ENCODE assay signal across 22 cellular contexts in the genomic region with DNA sequence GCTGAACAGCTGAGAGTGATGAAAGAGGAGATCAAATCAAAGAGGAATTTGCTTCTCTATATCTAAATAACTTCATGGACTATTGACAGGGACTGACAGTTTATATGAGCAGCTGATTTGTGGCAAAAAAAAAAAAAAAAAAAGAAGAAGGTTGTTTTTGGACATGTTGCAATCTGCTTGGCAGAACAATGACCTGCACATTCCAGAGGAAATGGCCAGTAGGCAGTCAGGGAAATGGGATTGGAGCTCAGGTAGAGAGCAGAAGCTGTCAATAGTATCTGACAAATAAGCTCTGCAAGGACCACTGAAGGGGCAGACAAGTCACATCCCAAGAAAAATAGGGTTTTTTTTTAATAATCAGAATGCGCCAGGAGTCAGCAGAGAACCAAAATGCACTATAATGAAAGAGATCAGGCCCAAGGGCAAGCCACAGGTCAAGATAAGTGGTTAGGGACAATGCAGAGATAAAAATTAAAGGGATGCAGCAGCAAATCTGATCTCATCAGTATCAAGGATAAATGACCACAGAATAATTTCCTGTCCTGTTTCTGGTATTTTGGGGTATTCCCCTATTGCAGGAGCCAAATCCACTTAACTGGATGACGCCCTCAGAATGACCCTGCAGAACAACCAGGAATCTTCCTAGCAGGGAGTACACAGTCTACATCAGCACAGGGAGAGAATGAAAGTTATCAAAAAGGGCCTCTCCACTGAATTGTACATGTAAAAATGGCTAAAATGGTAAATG. TPM values are rescaled to one million over a fixed set of nuclear protein-coding genes. Genes with fewer than 3 reads are reported as not detected.
DNase-seq lines count a peak whose midpoint lies in the region; ATAC-seq and TF ChIP-seq lines count a peak whose summit lies in the region.
"Had no signal": no experiment of that assay in that cellular context is flagged by ENCODE, and none has a peak within 500 bp of the region (broad histone marks: within the 10 kb centered on the region; RNA-seq: fewer than 3 reads in every experiment).

No MANE protein-coding gene starts in this region.

- ATAC-seq in lower lobe of right lung = peak; percentile 12 to 20
- no peak for ATAC-seq in HG03175 (IDR thresholded peaks at IDR 0.05; ENCODE audit: unreplicated experiment)
- ATAC-seq: activated CD8-positive, alpha-beta T cell treated with anti-CD3 and anti-CD28 coated beads for 36 hours; T-helper 17 cell; upper lobe of right lung had no signal

- H3K4me1 ChIP-seq in adipocyte (ENCODE audit: control insufficient read depth, insufficient read depth, low read length) = peaks cover 12% of the 10 kb centered on the region
- H3K4me1 ChIP-seq in lower lobe of right lung = peaks cover 13% of the 10 kb centered on the region
- H3K4me1 ChIP-seq: neural progenitor cell, upper lobe of right lung had no signal

- H3K27ac ChIP-seq in epithelial cell of prostate (peak overlapping the region; percentile 73), lower lobe of right lung (no peak overlapping the region)
- H3K27ac ChIP-seq: cardiac muscle cell, GM23248, neural progenitor cell, upper lobe of right lung had no signal

- H3K36me3 ChIP-seq in adipocyte (ENCODE audit: control insufficient read depth, insufficient read depth, low read length, severe bottlenecking) (no peaks in the 10 kb centered on the region), lower lobe of right lung (no peaks in the 10 kb centered on the region)
- H3K36me3 ChIP-seq: cardiac muscle cell, neural progenitor cell, upper lobe of right lung had no signal

- H3K9ac ChIP-seq in adipocyte (ENCODE audit: low read length) = no peak overlapping the region
- H3K9ac ChIP-seq: GM23248, neural progenitor cell had no signal

- H3K27me3 ChIP-seq in adipocyte (replicated peaks; ENCODE audit: control insufficient read depth, insufficient read depth, low read length) (peaks cover 6% of the 10 kb centered on the region), lower lobe of right lung (ENCODE audit: low read depth) (peaks cover 6% of the 10 kb centered on the region)
- H3K27me3 ChIP-seq: cardiac muscle cell, hepatocyte, neural progenitor cell, upper lobe of right lung had no signal

- no peak for TF ChIP-seq CTCF in lower lobe of right lung (IDR thresholded peaks at IDR 0.05)

- DNase-seq in EH (ENCODE audit: low read depth) (peak; percentile 37), adipocyte (ENCODE audit: low read depth) (peak; percentile 15), epithelial cell of prostate (ENCODE audit: low read depth, low spot score) (no peak), lower lobe of right lung (no peak), middle frontal gyrus (ENCODE audit: extremely low spot score, low spot score) (no peak), NCI-H2107 (lab: John Stamatoyannopoulos, UW) (no peak), HCEC 1CT (no peak)
- DNase-seq: activated B cell treated with CpG ODN at 0.5 μM for 24 hours; activated CD8-positive, alpha-beta T cell treated with anti-CD3 and anti-CD28 coated beads for 36 hours; activated naive CD8-positive, alpha-beta T cell treated with anti-CD3 and anti-CD28 coated beads, Interleukin-2, amount 10 ng/mL, durations not matched to agents 7 days and 5 days; C1 segment of cervical spinal cord; GM23248; NCI-H1930; NCI-H446 treated with DMSO at 0.1 percent for 48 hours; retina; SHP77 treated with DMSO at 0.1 percent for 48 hours; T-helper 17 cell; upper lobe of right lung had no signal

- no peak overlapping the region for H3K4me3 ChIP-seq in adipocyte (ENCODE audit: low read length)
- H3K4me3 ChIP-seq in lower lobe of right lung = no peak overlapping the region
- H3K4me3 ChIP-seq: cardiac muscle cell, GM23248, hepatocyte, neural progenitor cell, upper lobe of right lung had no signal

- intact Hi-C loops in lower lobe of right lung (cut with DNase I) = no loop called here

- H3K9me3 ChIP-seq in adipocyte (ENCODE audit: control insufficient read depth, low read length) = no peaks in the 10 kb centered on the region
- no peaks in the 10 kb centered on the region for H3K9me3 ChIP-seq in lower lobe of right lung
- H3K9me3 ChIP-seq: upper lobe of right lung had no signal

RNA-seq across cellular contexts. Expression of a gene that starts 22.6 kb away (rescaled TPM):
- total RNA-seq in lower lobe of right lung = 44.0 TPM

RNA-seq across cellular contexts. Expression of a gene that starts 26.4 kb away (rescaled TPM):
- 46.3 TPM for total RNA-seq in lower lobe of right lung

Comparison
In these comparisons a context has a peak if more than half of its experiments do, and no peak if none do; other contexts are left out.
1. DNase-seq: peak in EH (single experiment) and adipocyte (single experiment); none in epithelial cell of prostate (single experiment), lower lobe of right lung (single experiment), middle frontal gyrus (single experiment), NCI-H2107 (single experiment) and HCEC 1CT (single experiment).